ENCODE assay signal across 1 cellular context in the genomic region with DNA sequence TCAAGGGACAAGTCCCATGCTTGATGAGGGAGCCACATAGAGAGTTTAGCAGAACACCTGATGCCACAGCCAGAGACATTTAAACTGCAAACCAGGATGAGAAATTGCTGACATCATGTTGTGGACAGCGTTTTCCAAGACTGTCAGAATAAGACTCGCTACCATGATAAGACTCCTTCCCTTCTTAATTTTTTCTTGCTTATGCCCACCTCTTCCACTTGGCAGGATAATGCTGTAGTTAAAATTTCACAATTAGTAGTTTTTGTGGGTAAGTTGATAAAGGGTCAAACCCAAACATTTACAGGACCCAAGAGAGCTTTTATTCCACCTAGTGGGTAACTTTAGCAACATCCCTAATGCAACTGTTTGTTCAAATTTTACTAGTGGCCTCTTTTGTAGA.
TF ChIP-seq lines count a peak whose summit lies in the region.

No MANE protein-coding gene starts in this region.

TF ChIP-seq in K562, 482 proteins besides CTCF, POLR2A, EP300 and RAD21:
- TF ChIP-seq NONO (IDR thresholded peaks at IDR 0.05; ENCODE audit: low read depth in 2 of 2, low read length in 1 of 2) (no peak), DPF2 (IDR thresholded peaks at IDR 0.05) (peak; percentile 66), SMC3 (conservative IDR thresholded peaks at IDR 0.05; ENCODE audit: insufficient read depth, low read depth, low read length) (no peak), GATAD2B (IDR thresholded peaks at IDR 0.05; ENCODE audit: borderline replicate concordance) (0 out of 2 replicates have a peak, but pooled peaks have one; percentile 22), MTA1 (IDR thresholded peaks at IDR 0.05; ENCODE audit: borderline replicate concordance) (0 out of 2 replicates have a peak, but pooled peaks have one; percentile 57), ZNF282 (CRISPR knock-in tag; IDR thresholded peaks at IDR 0.05) (no peak), ZNF316 (IDR thresholded peaks at IDR 0.05) (peak; percentile 96), ZNF561 (CRISPR knock-in tag; conservative IDR thresholded peaks at IDR 0.05) (no peak), SMARCA4 (IDR thresholded peaks at IDR 0.05) (0 out of 2 replicates have a peak, but pooled peaks have one; percentile 34), C11orf30 (IDR thresholded peaks at IDR 0.05; ENCODE audit: low read depth) (peak; percentile 93), JUND (IDR thresholded peaks at IDR 0.05; ENCODE audit: borderline replicate concordance, low read depth, low read length) (no peak), JUND (tag; IDR thresholded peaks at IDR 0.05; ENCODE audit: borderline replicate concordance, low read depth, low read length) (0 out of 3 replicates have a peak, but pooled peaks have one; percentile 15), EZH2 (IDR thresholded peaks at IDR 0.05; ENCODE audit: borderline replicate concordance, low read depth, low read length) (no peak), ARID1B (IDR thresholded peaks at IDR 0.05) (peak; percentile 10; the same call in 1 of the 2 replicates), ZNF436 (CRISPR knock-in tag; IDR thresholded peaks at IDR 0.05) (no peak), SMARCA5 (IDR thresholded peaks at IDR 0.05) (0 out of 2 replicates have a peak, but pooled peaks have one; percentile 39), HIVEP1 (CRISPR knock-in tag; IDR thresholded peaks at IDR 0.05) (no peak), RBM25 (IDR thresholded peaks at IDR 0.05; ENCODE audit: low read depth, low read length, severe bottlenecking) (peak; percentile 74), ZNF830 (CRISPR knock-in tag; IDR thresholded peaks at IDR 0.05) (no peak), THRAP3 (IDR thresholded peaks at IDR 0.05; ENCODE audit: borderline replicate concordance) (no peak), NCOA2 (IDR thresholded peaks at IDR 0.05; ENCODE audit: partially characterized antibody in 2 of 2) (no peak), ATF7 (IDR thresholded peaks at IDR 0.05) (peak; percentile 18; the same call in 1 of the 2 replicates), MAFK (IDR thresholded peaks at IDR 0.05; ENCODE audit: low read length) (peak; percentile 79), SAFB (IDR thresholded peaks at IDR 0.05; ENCODE audit: borderline replicate concordance, low read depth, low read length) (no peak), ZFPM2 (CRISPR knock-in tag; IDR thresholded peaks at IDR 0.05) (no peak), ZNF212 (CRISPR knock-in tag; IDR thresholded peaks at IDR 0.05) (no peak), SNIP1 (IDR thresholded peaks at IDR 0.05; ENCODE audit: low read depth) (no peak), MTA2 (IDR thresholded peaks at IDR 0.05; ENCODE audit: low read depth) (peak; percentile 5; the same call in 1 of the 2 replicates), ZNF431 (CRISPR knock-in tag; IDR thresholded peaks at IDR 0.05) (no peak), TEAD2 (tag; IDR thresholded peaks at IDR 0.05) (no peak), LEF1 (IDR thresholded peaks at IDR 0.05) (no peak), HDAC2 (IDR thresholded peaks at IDR 0.05) (peak; percentile 56; the same call in 1 of the 2 replicates), ZNF766 (CRISPR knock-in tag; conservative IDR thresholded peaks at IDR 0.05) (peak; percentile 65; the same call in 1 of the 2 replicates), MBD2 (IDR thresholded peaks at IDR 0.05; ENCODE audit: borderline replicate concordance, low read depth) (no peak), ZEB2 (IDR thresholded peaks at IDR 0.05) (peak; percentile 38; the same call in 1 of the 2 replicates), ZNF589 (CRISPR knock-in tag; IDR thresholded peaks at IDR 0.05; ENCODE audit: low read depth) (no peak), MAFG (tag; conservative IDR thresholded peaks at IDR 0.05) (peak; percentile 89), ZNF354B (CRISPR knock-in tag; IDR thresholded peaks at IDR 0.05) (no peak), NBN (IDR thresholded peaks at IDR 0.05; ENCODE audit: low read depth) (no peak), NFE2 (IDR thresholded peaks at IDR 0.05; ENCODE audit: low read depth) (peak; percentile 88), MAFF (IDR thresholded peaks at IDR 0.05; ENCODE audit: low read length) (peak; percentile 76), NR4A1 (CRISPR knock-in tag; IDR thresholded peaks at IDR 0.05) (no peak), NR4A1 (tag; IDR thresholded peaks at IDR 0.05) (no peak), MCM7 (IDR thresholded peaks at IDR 0.05) (no peak)
- TF ChIP-seq, protein P1, sequence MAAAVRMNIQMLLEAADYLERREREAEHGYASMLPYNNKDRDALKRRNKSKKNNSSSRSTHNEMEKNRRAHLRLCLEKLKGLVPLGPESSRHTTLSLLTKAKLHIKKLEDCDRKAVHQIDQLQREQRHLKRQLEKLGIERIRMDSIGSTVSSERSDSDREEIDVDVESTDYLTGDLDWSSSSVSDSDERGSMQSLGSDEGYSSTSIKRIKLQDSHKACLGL (CRISPR knock-in tag; IDR thresholded peaks at IDR 0.05; ENCODE audit: borderline replicate concordance, poor library complexity, severe bottlenecking): no peak
- TF ChIP-seq, protein P2, sequence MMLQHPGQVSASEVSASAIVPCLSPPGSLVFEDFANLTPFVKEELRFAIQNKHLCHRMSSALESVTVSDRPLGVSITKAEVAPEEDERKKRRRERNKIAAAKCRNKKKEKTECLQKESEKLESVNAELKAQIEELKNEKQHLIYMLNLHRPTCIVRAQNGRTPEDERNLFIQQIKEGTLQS (IDR thresholded peaks at IDR 0.05): no peak
- TF ChIP-seq, protein P2 (CRISPR knock-in tag; conservative IDR thresholded peaks at IDR 0.05): no peak
- TF ChIP-seq, protein P3, sequence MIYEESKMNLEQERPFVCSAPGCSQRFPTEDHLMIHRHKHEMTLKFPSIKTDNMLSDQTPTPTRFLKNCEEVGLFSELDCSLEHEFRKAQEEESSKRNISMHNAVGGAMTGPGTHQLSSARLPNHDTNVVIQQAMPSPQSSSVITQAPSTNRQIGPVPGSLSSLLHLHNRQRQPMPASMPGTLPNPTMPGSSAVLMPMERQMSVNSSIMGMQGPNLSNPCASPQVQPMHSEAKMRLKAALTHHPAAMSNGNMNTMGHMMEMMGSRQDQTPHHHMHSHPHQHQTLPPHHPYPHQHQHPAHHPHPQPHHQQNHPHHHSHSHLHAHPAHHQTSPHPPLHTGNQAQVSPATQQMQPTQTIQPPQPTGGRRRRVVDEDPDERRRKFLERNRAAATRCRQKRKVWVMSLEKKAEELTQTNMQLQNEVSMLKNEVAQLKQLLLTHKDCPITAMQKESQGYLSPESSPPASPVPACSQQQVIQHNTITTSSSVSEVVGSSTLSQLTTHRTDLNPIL (CRISPR knock-in tag; IDR thresholded peaks at IDR 0.05): no peak
- TF ChIP-seq, protein P4, sequence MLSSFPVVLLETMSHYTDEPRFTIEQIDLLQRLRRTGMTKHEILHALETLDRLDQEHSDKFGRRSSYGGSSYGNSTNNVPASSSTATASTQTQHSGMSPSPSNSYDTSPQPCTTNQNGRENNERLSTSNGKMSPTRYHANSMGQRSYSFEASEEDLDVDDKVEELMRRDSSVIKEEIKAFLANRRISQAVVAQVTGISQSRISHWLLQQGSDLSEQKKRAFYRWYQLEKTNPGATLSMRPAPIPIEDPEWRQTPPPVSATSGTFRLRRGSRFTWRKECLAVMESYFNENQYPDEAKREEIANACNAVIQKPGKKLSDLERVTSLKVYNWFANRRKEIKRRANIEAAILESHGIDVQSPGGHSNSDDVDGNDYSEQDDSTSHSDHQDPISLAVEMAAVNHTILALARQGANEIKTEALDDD (IDR thresholded peaks at IDR 0.05): peak; percentile 72
- TF ChIP-seq, protein P5, sequence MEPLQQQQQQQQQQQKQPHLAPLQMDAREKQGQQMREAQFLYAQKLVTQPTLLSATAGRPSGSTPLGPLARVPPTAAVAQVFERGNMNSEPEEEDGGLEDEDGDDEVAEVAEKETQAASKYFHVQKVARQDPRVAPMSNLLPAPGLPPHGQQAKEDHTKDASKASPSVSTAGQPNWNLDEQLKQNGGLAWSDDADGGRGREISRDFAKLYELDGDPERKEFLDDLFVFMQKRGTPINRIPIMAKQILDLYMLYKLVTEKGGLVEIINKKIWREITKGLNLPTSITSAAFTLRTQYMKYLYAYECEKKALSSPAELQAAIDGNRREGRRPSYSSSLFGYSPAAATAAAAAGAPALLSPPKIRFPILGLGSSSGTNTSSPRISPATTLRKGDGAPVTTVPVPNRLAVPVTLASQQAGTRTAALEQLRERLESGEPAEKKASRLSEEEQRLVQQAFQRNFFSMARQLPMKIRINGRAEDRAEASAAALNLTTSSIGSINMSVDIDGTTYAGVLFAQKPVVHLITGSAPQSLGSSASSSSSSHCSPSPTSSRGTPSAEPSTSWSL (CRISPR knock-in tag; IDR thresholded peaks at IDR 0.05; ENCODE audit: borderline replicate concordance): no peak
- TF ChIP-seq, protein P6, sequence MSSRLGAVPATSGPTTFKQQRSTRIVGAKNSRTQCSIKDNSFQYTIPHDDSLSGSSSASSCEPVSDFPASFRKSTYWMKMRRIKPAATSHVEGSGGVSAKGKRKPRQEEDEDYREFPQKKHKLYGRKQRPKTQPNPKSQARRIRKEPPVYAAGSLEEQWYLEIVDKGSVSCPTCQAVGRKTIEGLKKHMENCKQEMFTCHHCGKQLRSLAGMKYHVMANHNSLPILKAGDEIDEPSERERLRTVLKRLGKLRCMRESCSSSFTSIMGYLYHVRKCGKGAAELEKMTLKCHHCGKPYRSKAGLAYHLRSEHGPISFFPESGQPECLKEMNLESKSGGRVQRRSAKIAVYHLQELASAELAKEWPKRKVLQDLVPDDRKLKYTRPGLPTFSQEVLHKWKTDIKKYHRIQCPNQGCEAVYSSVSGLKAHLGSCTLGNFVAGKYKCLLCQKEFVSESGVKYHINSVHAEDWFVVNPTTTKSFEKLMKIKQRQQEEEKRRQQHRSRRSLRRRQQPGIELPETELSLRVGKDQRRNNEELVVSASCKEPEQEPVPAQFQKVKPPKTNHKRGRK (tag; IDR thresholded peaks at IDR 0.05): no peak
- TF ChIP-seq, protein P7, sequence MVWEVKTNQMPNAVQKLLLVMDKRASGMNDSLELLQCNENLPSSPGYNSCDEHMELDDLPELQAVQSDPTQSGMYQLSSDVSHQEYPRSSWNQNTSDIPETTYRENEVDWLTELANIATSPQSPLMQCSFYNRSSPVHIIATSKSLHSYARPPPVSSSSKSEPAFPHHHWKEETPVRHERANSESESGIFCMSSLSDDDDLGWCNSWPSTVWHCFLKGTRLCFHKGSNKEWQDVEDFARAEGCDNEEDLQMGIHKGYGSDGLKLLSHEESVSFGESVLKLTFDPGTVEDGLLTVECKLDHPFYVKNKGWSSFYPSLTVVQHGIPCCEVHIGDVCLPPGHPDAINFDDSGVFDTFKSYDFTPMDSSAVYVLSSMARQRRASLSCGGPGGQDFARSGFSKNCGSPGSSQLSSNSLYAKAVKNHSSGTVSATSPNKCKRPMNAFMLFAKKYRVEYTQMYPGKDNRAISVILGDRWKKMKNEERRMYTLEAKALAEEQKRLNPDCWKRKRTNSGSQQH (CRISPR knock-in tag; IDR thresholded peaks at IDR 0.05): no peak
- TF ChIP-seq, protein P8, sequence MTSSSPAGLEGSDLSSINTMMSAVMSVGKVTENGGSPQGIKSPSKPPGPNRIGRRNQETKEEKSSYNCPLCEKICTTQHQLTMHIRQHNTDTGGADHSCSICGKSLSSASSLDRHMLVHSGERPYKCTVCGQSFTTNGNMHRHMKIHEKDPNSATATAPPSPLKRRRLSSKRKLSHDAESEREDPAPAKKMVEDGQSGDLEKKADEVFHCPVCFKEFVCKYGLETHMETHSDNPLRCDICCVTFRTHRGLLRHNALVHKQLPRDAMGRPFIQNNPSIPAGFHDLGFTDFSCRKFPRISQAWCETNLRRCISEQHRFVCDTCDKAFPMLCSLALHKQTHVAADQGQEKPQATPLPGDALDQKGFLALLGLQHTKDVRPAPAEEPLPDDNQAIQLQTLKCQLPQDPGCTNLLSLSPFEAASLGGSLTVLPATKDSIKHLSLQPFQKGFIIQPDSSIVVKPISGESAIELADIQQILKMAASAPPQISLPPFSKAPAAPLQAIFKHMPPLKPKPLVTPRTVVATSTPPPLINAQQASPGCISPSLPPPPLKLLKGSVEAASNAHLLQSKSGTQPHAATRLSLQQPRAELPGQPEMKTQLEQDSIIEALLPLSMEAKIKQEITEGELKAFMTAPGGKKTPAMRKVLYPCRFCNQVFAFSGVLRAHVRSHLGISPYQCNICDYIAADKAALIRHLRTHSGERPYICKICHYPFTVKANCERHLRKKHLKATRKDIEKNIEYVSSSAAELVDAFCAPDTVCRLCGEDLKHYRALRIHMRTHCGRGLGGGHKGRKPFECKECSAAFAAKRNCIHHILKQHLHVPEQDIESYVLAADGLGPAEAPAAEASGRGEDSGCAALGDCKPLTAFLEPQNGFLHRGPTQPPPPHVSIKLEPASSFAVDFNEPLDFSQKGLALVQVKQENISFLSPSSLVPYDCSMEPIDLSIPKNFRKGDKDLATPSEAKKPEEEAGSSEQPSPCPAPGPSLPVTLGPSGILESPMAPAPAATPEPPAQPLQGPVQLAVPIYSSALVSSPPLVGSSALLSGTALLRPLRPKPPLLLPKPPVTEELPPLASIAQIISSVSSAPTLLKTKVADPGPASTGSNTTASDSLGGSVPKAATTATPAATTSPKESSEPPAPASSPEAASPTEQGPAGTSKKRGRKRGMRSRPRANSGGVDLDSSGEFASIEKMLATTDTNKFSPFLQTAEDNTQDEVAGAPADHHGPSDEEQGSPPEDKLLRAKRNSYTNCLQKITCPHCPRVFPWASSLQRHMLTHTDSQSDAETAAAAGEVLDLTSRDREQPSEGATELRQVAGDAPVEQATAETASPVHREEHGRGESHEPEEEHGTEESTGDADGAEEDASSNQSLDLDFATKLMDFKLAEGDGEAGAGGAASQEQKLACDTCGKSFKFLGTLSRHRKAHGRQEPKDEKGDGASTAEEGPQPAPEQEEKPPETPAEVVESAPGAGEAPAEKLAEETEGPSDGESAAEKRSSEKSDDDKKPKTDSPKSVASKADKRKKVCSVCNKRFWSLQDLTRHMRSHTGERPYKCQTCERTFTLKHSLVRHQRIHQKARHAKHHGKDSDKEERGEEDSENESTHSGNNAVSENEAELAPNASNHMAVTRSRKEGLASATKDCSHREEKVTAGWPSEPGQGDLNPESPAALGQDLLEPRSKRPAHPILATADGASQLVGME (CRISPR knock-in tag; IDR thresholded peaks at IDR 0.05): no peak
